Comparison of ENCODE assay signal across 21 cellular contexts in genomic region chr1:228297822-228298221, GRCh38.
"Had no signal": no experiment of that assay in that cellular context is flagged by ENCODE, and none has a peak within 500 bp of the region (broad histone marks: within the 10 kb centered on the region; RNA-seq: fewer than 3 reads in every experiment).

No MANE protein-coding gene starts in this region.

- H3K9me3 ChIP-seq: gastrocnemius medialis, ovary, prostate gland had no signal

- H3K4me1 ChIP-seq: breast epithelium, esophagus muscularis mucosa, gastrocnemius medialis, prostate gland, transverse colon had no signal

- H3K27me3 ChIP-seq: breast epithelium, esophagus muscularis mucosa, gastrocnemius medialis, ovary, transverse colon had no signal

- H3K4me3 ChIP-seq: breast epithelium, esophagus muscularis mucosa, gastrocnemius medialis, ovary, prostate gland, thoracic aorta, transverse colon had no signal

- ATAC-seq: gastrocnemius medialis; left colon; naive thymus-derived CD4-positive, alpha-beta T cell; stimulated activated naive B cell treated with anti-CD40 and anti-IgM and Interleukin-4, amounts not matched to agents 10 μg/mL and 1 μg/mL and 100 μg/mL, for 72 hours; stimulated activated naive CD8-positive, alpha-beta T cell treated with anti-CD3 and anti-CD28 coated beads, Interleukin-15, amount 100 ng/mL, for 72 hours had no signal

- H3K27ac ChIP-seq: breast epithelium, epithelial cell of prostate, esophagus muscularis mucosa, ovary, prostate gland, thoracic aorta, transverse colon had no signal

- H3K4me3 Mint-ChIP-seq: central memory CD8-positive, alpha-beta T cell; naive thymus-derived CD4-positive, alpha-beta T cell; nephron progenitor cell; stimulated activated naive B cell treated with anti-CD40 and anti-IgM and Interleukin-4, amounts not matched to agents 10 μg/mL and 1 μg/mL and 100 μg/mL, for 72 hours; stimulated activated naive CD8-positive, alpha-beta T cell treated with anti-CD3 and anti-CD28 coated beads, Interleukin-15, amount 100 ng/mL, for 72 hours had no signal

- DNase-seq: effector memory CD4-positive, alpha-beta T cell; gastrocnemius medialis; glutamatergic neuron; kidney; left colon; mammary epithelial cell; naive thymus-derived CD4-positive, alpha-beta T cell; nephron progenitor cell; retina; small intestine; stimulated activated CD4-positive, alpha-beta T cell treated with anti-CD3 and anti-CD28 coated beads, Interleukin-4, amount 100 ng/mL, for 24 hours; stimulated activated naive B cell treated with anti-CD40 and anti-IgM and Interleukin-4, amounts not matched to agents 10 μg/mL and 1 μg/mL and 100 μg/mL, for 72 hours; stimulated activated naive CD8-positive, alpha-beta T cell treated with anti-CD3 and anti-CD28 coated beads, Interleukin-15, amount 100 ng/mL, for 72 hours; transverse colon had no signal

- H3K27me3 Mint-ChIP-seq: central memory CD8-positive, alpha-beta T cell; naive thymus-derived CD4-positive, alpha-beta T cell; stimulated activated naive B cell treated with anti-CD40 and anti-IgM and Interleukin-4, amounts not matched to agents 10 μg/mL and 1 μg/mL and 100 μg/mL, for 72 hours; stimulated activated naive CD8-positive, alpha-beta T cell treated with anti-CD3 and anti-CD28 coated beads, Interleukin-15, amount 100 ng/mL, for 72 hours had no signal

- H3K36me3 ChIP-seq: breast epithelium, ovary, prostate gland, thoracic aorta, transverse colon had no signal

- H3K27ac Mint-ChIP-seq: nephron progenitor cell; stimulated activated naive B cell treated with anti-CD40 and anti-IgM and Interleukin-4, amounts not matched to agents 10 μg/mL and 1 μg/mL and 100 μg/mL, for 72 hours had no signal

- H3K4me1 Mint-ChIP-seq: nephron progenitor cell; stimulated activated naive B cell treated with anti-CD40 and anti-IgM and Interleukin-4, amounts not matched to agents 10 μg/mL and 1 μg/mL and 100 μg/mL, for 72 hours; stimulated activated naive CD8-positive, alpha-beta T cell treated with anti-CD3 and anti-CD28 coated beads, Interleukin-15, amount 100 ng/mL, for 72 hours had no signal
